In genomic region chr11:133029096-133029495, GRCh38 we compare ENCODE assay signal across 27 cellular contexts.
"Had no signal": no experiment of that assay in that cellular context is flagged by ENCODE, and none has a peak within 500 bp of the region (broad histone marks: within the 10 kb centered on the region; RNA-seq: fewer than 3 reads in every experiment).

No MANE protein-coding gene starts in this region.

- H3K4me2 ChIP-seq: hepatocyte had no signal

- H3K27me3 Mint-ChIP-seq: dendritic cell treated with granulocyte-macrophage colony-stimulating factor and Interleukin-4, amounts not matched to agents 40 ng/mL and 50 ng/mL, for 4 days; stimulated activated naive CD8-positive, alpha-beta T cell treated with anti-CD3 and anti-CD28 coated beads, Interleukin-15, amount 100 ng/mL, for 72 hours had no signal

- H2AFZ ChIP-seq: hepatocyte had no signal

- ATAC-seq: foreskin keratinocyte; gastroesophageal sphincter; heart left ventricle; left cardiac atrium; left lung; naive thymus-derived CD4-positive, alpha-beta T cell; right cardiac atrium; stimulated activated naive CD8-positive, alpha-beta T cell treated with anti-CD3 and anti-CD28 coated beads, Interleukin-15, amount 100 ng/mL, for 72 hours; upper lobe of right lung had no signal

- H3K79me2 ChIP-seq: hepatocyte had no signal

- H3K4me1 ChIP-seq: colonic mucosa, esophagus muscularis mucosa, foreskin keratinocyte, gastroesophageal sphincter, heart left ventricle, left lung, prostate gland, sigmoid colon, spleen, suprapubic skin, transverse colon, upper lobe of right lung, uterus had no signal

- H3K9me3 Mint-ChIP-seq: nephron had no signal

- H3K27ac ChIP-seq: colonic mucosa, esophagus muscularis mucosa, foreskin keratinocyte, gastroesophageal sphincter, heart left ventricle, hepatocyte, left lung, prostate gland, sigmoid colon, skin epidermis, spleen, suprapubic skin, transverse colon, upper lobe of right lung, uterus had no signal

- H3K27ac Mint-ChIP-seq: dendritic cell treated with granulocyte-macrophage colony-stimulating factor and Interleukin-4, amounts not matched to agents 40 ng/mL and 50 ng/mL, for 4 days; naive thymus-derived CD4-positive, alpha-beta T cell; stimulated activated naive CD8-positive, alpha-beta T cell treated with anti-CD3 and anti-CD28 coated beads, Interleukin-15, amount 100 ng/mL, for 72 hours had no signal

- H3K4me3 Mint-ChIP-seq: dendritic cell treated with granulocyte-macrophage colony-stimulating factor and Interleukin-4, amounts not matched to agents 40 ng/mL and 50 ng/mL, for 4 days; naive thymus-derived CD4-positive, alpha-beta T cell; nephron; stimulated activated naive CD8-positive, alpha-beta T cell treated with anti-CD3 and anti-CD28 coated beads, Interleukin-15, amount 100 ng/mL, for 72 hours had no signal

- H3K36me3 Mint-ChIP-seq: naive thymus-derived CD4-positive, alpha-beta T cell had no signal

- H3K27me3 ChIP-seq: colonic mucosa, foreskin keratinocyte, hepatocyte, suprapubic skin, transverse colon, upper lobe of right lung, uterus had no signal

- H3K36me3 ChIP-seq: colonic mucosa, esophagus muscularis mucosa, gastroesophageal sphincter, heart left ventricle, left lung, prostate gland, sigmoid colon, spleen, suprapubic skin, transverse colon, upper lobe of right lung, uterus had no signal

- H3K9me3 ChIP-seq: colonic mucosa, esophagus muscularis mucosa, gastroesophageal sphincter, heart left ventricle, left lung, prostate gland, sigmoid colon, spleen, suprapubic skin, transverse colon, upper lobe of right lung, uterus had no signal

- H3K4me3 ChIP-seq: colonic mucosa, esophagus muscularis mucosa, gastroesophageal sphincter, heart left ventricle, hepatocyte, left lung, prostate gland, sigmoid colon, skin epidermis, spleen, suprapubic skin, transverse colon, upper lobe of right lung, uterus had no signal

- H3K4me1 Mint-ChIP-seq: naive thymus-derived CD4-positive, alpha-beta T cell; nephron; stimulated activated naive CD8-positive, alpha-beta T cell treated with anti-CD3 and anti-CD28 coated beads, Interleukin-15, amount 100 ng/mL, for 72 hours had no signal

- DNase-seq: colonic mucosa; effector CD8-positive, alpha-beta T cell; foreskin keratinocyte; heart left ventricle; left cardiac atrium; left lung; mesenchymal stem cell; midbrain; naive thymus-derived CD4-positive, alpha-beta T cell; nucleus accumbens; right cardiac atrium; sigmoid colon; spleen; stimulated activated CD4-positive, alpha-beta T cell treated with anti-CD3 and anti-CD28 coated beads, Interleukin-4, amount 100 ng/mL, for 4 hours; stimulated activated naive CD4-positive, alpha-beta T cell; stimulated activated naive CD8-positive, alpha-beta T cell treated with anti-CD3 and anti-CD28 coated beads, Interleukin-15, amount 100 ng/mL, for 72 hours; transverse colon; upper lobe of right lung; uterus had no signal
